Comparison of ENCODE assay signal across 25 cellular contexts in genomic region chr21:34834307-34834706, GRCh38.
DNase-seq lines count a peak whose midpoint lies in the region; ATAC-seq and TF ChIP-seq lines count a peak whose summit lies in the region.
"Had no signal": no experiment of that assay in that cellular context is flagged by ENCODE, and none has a peak within 500 bp of the region (broad histone marks: within the 10 kb centered on the region; RNA-seq: fewer than 3 reads in every experiment).

No MANE protein-coding gene starts in this region.

- no peak overlapping the region for H4K8ac ChIP-seq in mesenchymal stem cell (ENCODE audit: low read length)

- H3K4me1 Mint-ChIP-seq in GM23338 (peaks cover 38% of the 10 kb centered on the region), WTC11 (peaks cover 44% of the 10 kb centered on the region)

- no peak overlapping the region for H4K91ac ChIP-seq in mesenchymal stem cell (ENCODE audit: low read length)

- no peak overlapping the region for H3K27ac Mint-ChIP-seq in GM23338
- H3K27ac Mint-ChIP-seq in WTC11: no peak overlapping the region
- H3K27ac Mint-ChIP-seq: activated T-helper 2 cell treated with anti-CD3 and anti-CD28 coated beads, Interferon-gamma antibody, Interleukin-2, Interleukin-4, amounts not matched to agents 10 μg/mL and 5 μg/mL and 100 μg/mL, durations not matched to agents 14 hours and 24 hours and 36 hours; endodermal cell had no signal

- H3K9me3 ChIP-seq in mesenchymal stem cell (ENCODE audit: control insufficient read depth, low read length) (no peaks in the 10 kb centered on the region), thyroid gland (no peaks in the 10 kb centered on the region), OCI-LY7 (ENCODE audit: low read length) (no peaks in the 10 kb centered on the region)
- H3K9me3 ChIP-seq: BLaER1, esophagus squamous epithelium, spleen had no signal

- H3K4me3 Mint-ChIP-seq in GM23338: no peak overlapping the region
- no peak overlapping the region for H3K4me3 Mint-ChIP-seq in WTC11
- H3K4me3 Mint-ChIP-seq: activated CD4-positive, alpha-beta memory T cell treated with anti-CD3 and anti-CD28 coated beads, Interleukin-2, amount 10 ng/mL, durations not matched to agents 7 days and 5 days; activated naive CD4-positive, alpha-beta T cell treated with anti-CD3 and anti-CD28 coated beads, Interleukin-2, amount 50 U/mL, for 24 hours; endodermal cell had no signal

- H3K23ac ChIP-seq in mesenchymal stem cell (ENCODE audit: low read length in 2 of 2): no peak overlapping the region

- TF ChIP-seq POLR2A in thyroid gland (IDR thresholded peaks at IDR 0.05): no peak

- no peak overlapping the region for H3K27ac ChIP-seq in GM23338 (ENCODE audit: low read depth)
- no peak overlapping the region for H3K27ac ChIP-seq in mesenchymal stem cell (ENCODE audit: low read length, poor library complexity, severe bottlenecking)
- H3K27ac ChIP-seq in thyroid gland: peak overlapping the region in 1 of 3 donors; percentile 90
- H3K27ac ChIP-seq in OCI-LY7 (ENCODE audit: low read depth, low read length, poor library complexity, severe bottlenecking): no peak overlapping the region
- H3K27ac ChIP-seq: SK-N-MC had no signal

- H3K4me2 ChIP-seq in GM23338: no peak overlapping the region
- no peak overlapping the region for H3K4me2 ChIP-seq in mesenchymal stem cell (ENCODE audit: low read length, poor library complexity, severe bottlenecking)
- no peak overlapping the region for H3K4me2 ChIP-seq in OCI-LY7 (ENCODE audit: low read length)

- H2AFZ ChIP-seq in GM23338: no peak overlapping the region
- no peak overlapping the region for H2AFZ ChIP-seq in mesenchymal stem cell (ENCODE audit: low read depth, low read length)
- H2AFZ ChIP-seq in OCI-LY7 (ENCODE audit: low read length): no peak overlapping the region

- ATAC-seq in GM23338 (peak; percentile 37), WTC11 (peak; percentile 39; the same call in 1 of the 2 replicates), HG02973 (IDR thresholded peaks at IDR 0.05; ENCODE audit: unreplicated experiment) (no peak)
- ATAC-seq: naive thymus-derived CD4-positive, alpha-beta T cell had no signal

- H3K36me3 ChIP-seq in GM23338 (ENCODE audit: insufficient read depth) (no peaks in the 10 kb centered on the region), mesenchymal stem cell (ENCODE audit: control insufficient read depth in 1 of 2, insufficient read depth in 2 of 2, low read depth in 1 of 2, low read length in 2 of 2) (peaks cover 16 to 88% of the 10 kb centered on the region in 2 experiments), thyroid gland (no peaks in the 10 kb centered on the region), OCI-LY7 (ENCODE audit: insufficient read depth, low read length) (peaks cover 56% of the 10 kb centered on the region)

- TF ChIP-seq CTCF in GM23338 (conservative IDR thresholded peaks at IDR 0.05; ENCODE audit: low read depth in 2 of 2) (no peak), WTC11 (IDR thresholded peaks at IDR 0.05) (no peak), thyroid gland (IDR thresholded peaks at IDR 0.05) (no peak), OCI-LY7 (conservative IDR thresholded peaks at IDR 0.05; ENCODE audit: low read length) (no peak)

- no peak overlapping the region for H2BK5ac ChIP-seq in mesenchymal stem cell (ENCODE audit: low read depth, low read length, poor library complexity, severe bottlenecking)

- H2BK120ac ChIP-seq in mesenchymal stem cell (ENCODE audit: low read depth, low read length): no peak overlapping the region

- intact Hi-C loops in thyroid gland (cut with DNase I) (no loop called here), OCI-LY7 (cut with micrococcal nuclease; ENCODE audit: unreplicated experiment) (no loop called here)

- H3K79me1 ChIP-seq in mesenchymal stem cell (replicated peaks; ENCODE audit: low read length, poor library complexity, severe bottlenecking): peaks cover 19% of the 10 kb centered on the region

- POLR2A ChIA-PET in WTC11 (lab: Charles Lee) (no interaction called here), OCI-LY7 (lab: Charles Lee) (interaction anchor here (0.7 kb wide), 1 partner anchor 160 kb away, joined by 3 read pairs; no protein-coding TSS in a partner anchor)

- H3K4me1 ChIP-seq in GM23338 (ENCODE audit: insufficient read depth) (peaks cover 20% of the 10 kb centered on the region), mesenchymal stem cell (ENCODE audit: control insufficient read depth, insufficient read depth, low read depth, low read length) (peaks cover 26% of the 10 kb centered on the region), thyroid gland (peaks cover 29 to 49% of the 10 kb centered on the region in 2 donors), OCI-LY7 (ENCODE audit: insufficient read depth, low read length, poor library complexity, severe bottlenecking) (no peaks in the 10 kb centered on the region)

- H3K9me2 ChIP-seq in GM23338 (ENCODE audit: insufficient read depth): no peaks in the 10 kb centered on the region
- no peaks in the 10 kb centered on the region for H3K9me2 ChIP-seq in OCI-LY7 (ENCODE audit: insufficient read depth, low read length)

- H2BK12ac ChIP-seq in mesenchymal stem cell (ENCODE audit: low read length in 2 of 2): peak overlapping the region in 1 of 2 experiments; percentile 65

- H3K9me3 Mint-ChIP-seq in GM23338 (no peaks in the 10 kb centered on the region), WTC11 (no peaks in the 10 kb centered on the region)
- H3K9me3 Mint-ChIP-seq: activated CD4-positive, alpha-beta memory T cell treated with anti-CD3 and anti-CD28 coated beads, Interleukin-2, amount 10 ng/mL, durations not matched to agents 7 days and 5 days; activated naive CD4-positive, alpha-beta T cell treated with anti-CD3 and anti-CD28 coated beads, Interleukin-2, amount 50 U/mL, for 24 hours; activated T-helper 2 cell treated with anti-CD3 and anti-CD28 coated beads, Interferon-gamma antibody, Interleukin-2, Interleukin-4, amounts not matched to agents 10 μg/mL and 5 μg/mL and 100 μg/mL, durations not matched to agents 14 hours and 24 hours and 36 hours; endodermal cell had no signal

- H3K79me2 ChIP-seq in GM23338 (replicated peaks; ENCODE audit: insufficient read depth) (no peaks in the 10 kb centered on the region), OCI-LY7 (ENCODE audit: insufficient read depth, low read depth, low read length) (no peaks in the 10 kb centered on the region)

- H3K9ac ChIP-seq in mesenchymal stem cell (ENCODE audit: low read length): peak overlapping the region; percentile 83
- H3K9ac ChIP-seq: BLaER1 had no signal

- 90% methylated on average over 7 of the region's 9 CpGs for WGBS in mesenchymal stem cell
- 65 to 66% methylated on average over 8 to 9 of the region's 9 CpGs for WGBS in thyroid gland, 2 donors

- peak overlapping the region in 1 of 2 experiments; percentile 37 for H3K18ac ChIP-seq in mesenchymal stem cell (ENCODE audit: low read depth in 1 of 2, low read length in 2 of 2)

- H4K20me1 ChIP-seq in GM23338 (replicated peaks; ENCODE audit: insufficient read depth): no peaks in the 10 kb centered on the region
- no peaks in the 10 kb centered on the region for H4K20me1 ChIP-seq in OCI-LY7 (ENCODE audit: insufficient read depth, low read length)

- no peak for DNase-seq in GM23338 (ENCODE audit: low spot score)
- DNase-seq in WTC11 (ENCODE audit: low spot score): no peak
- DNase-seq in mesenchymal stem cell: no peak
- peak; percentile 60 to 78 for DNase-seq in thyroid gland
- no peak for DNase-seq in HCEC 1CT
- DNase-seq in OCI-LY7 (ENCODE audit: low spot score): no peak
- DNase-seq: activated CD4-positive, alpha-beta memory T cell treated with anti-CD3 and anti-CD28 coated beads, Interleukin-2, amount 10 ng/mL, durations not matched to agents 7 days and 5 days; activated CD4-positive, CD25-positive, alpha-beta regulatory T cell treated with anti-CD3 and anti-CD28 coated beads, Interleukin-2, amount 50 U/mL, for 72 hours; anterior cingulate cortex; endodermal cell; esophagus squamous epithelium; H7; left cardiac atrium; mesendoderm; naive thymus-derived CD4-positive, alpha-beta T cell; NCI-H2029 treated with DMSO at 0.1 percent for 48 hours; NCI-H748 treated with DMSO at 0.1 percent for 48 hours; occipital lobe; spleen had no signal

- H3F3A ChIP-seq in GM23338 (replicated peaks; ENCODE audit: low read depth): no peaks in the 10 kb centered on the region

- CTCF ChIA-PET in WTC11 (lab: Charles Lee): interaction anchor here (0.6 kb wide), 1 partner anchor 134 kb away, joined by 4 read pairs; no protein-coding TSS in a partner anchor
- CTCF ChIA-PET in OCI-LY7 (lab: Charles Lee; ENCODE audit: unreplicated experiment): interaction anchor here (0.6 kb wide), 1 partner anchor 52 kb away, joined by 3 read pairs; no protein-coding TSS in a partner anchor

- H3K27me3 Mint-ChIP-seq in GM23338 (ENCODE audit: insufficient read depth, low read depth, poor library complexity) (peaks cover 3% of the 10 kb centered on the region), WTC11 (ENCODE audit: low read depth) (no peaks in the 10 kb centered on the region; the same call in 1 of the 2 replicates)
- H3K27me3 Mint-ChIP-seq: activated CD4-positive, alpha-beta memory T cell treated with anti-CD3 and anti-CD28 coated beads, Interleukin-2, amount 10 ng/mL, durations not matched to agents 7 days and 5 days; activated naive CD4-positive, alpha-beta T cell treated with anti-CD3 and anti-CD28 coated beads, Interleukin-2, amount 50 U/mL, for 24 hours; naive thymus-derived CD4-positive, alpha-beta T cell had no signal

- H3K27me3 ChIP-seq in GM23338 (ENCODE audit: insufficient read depth): no peaks in the 10 kb centered on the region
- H3K27me3 ChIP-seq in mesenchymal stem cell (ENCODE audit: control insufficient read depth in 1 of 2, insufficient read depth in 1 of 2, low read length in 2 of 2): no peaks in the 10 kb centered on the region
- no peaks in the 10 kb centered on the region for H3K27me3 ChIP-seq in thyroid gland
- H3K27me3 ChIP-seq: BLaER1, esophagus squamous epithelium, spleen had no signal

- BruUV-seq in OCI-LY7 (replicated peaks; lab: Mats Ljungman, UMichigan): no TSS peak

- H3K36me3 Mint-ChIP-seq in GM23338 (ENCODE audit: low read depth): no peaks in the 10 kb centered on the region
- no peaks in the 10 kb centered on the region for H3K36me3 Mint-ChIP-seq in WTC11

- no peak overlapping the region for H3K4me3 ChIP-seq in GM23338
- no peak overlapping the region for H3K4me3 ChIP-seq in mesenchymal stem cell (ENCODE audit: insufficient read depth in 1 of 2, low read depth in 1 of 2, low read length in 2 of 2)
- no peak overlapping the region for H3K4me3 ChIP-seq in thyroid gland (replicated peaks in 1 of 3)
- no peak overlapping the region for H3K4me3 ChIP-seq in OCI-LY7 (ENCODE audit: low read depth, low read length, poor library complexity, severe bottlenecking)
- H3K4me3 ChIP-seq: BLaER1, coronary artery, esophagus squamous epithelium, SK-N-MC, spleen had no signal

- no peak overlapping the region for H2AK5ac ChIP-seq in mesenchymal stem cell (ENCODE audit: low read length, severe bottlenecking)

- H2BK15ac ChIP-seq in mesenchymal stem cell (ENCODE audit: low read depth, poor library complexity, severe bottlenecking): no peak overlapping the region

- no peak overlapping the region for H3K4ac ChIP-seq in mesenchymal stem cell (ENCODE audit: low read depth in 1 of 2, low read length in 2 of 2)

- H3K14ac ChIP-seq in mesenchymal stem cell (ENCODE audit: low read length in 2 of 2): peak overlapping the region in 1 of 2 experiments; percentile 42

TF ChIP-seq in GM23338, 12 proteins besides CTCF, POLR2A, EP300 and RAD21 (continues in another document):
- no peak for TF ChIP-seq ZNF331 (CRISPR knock-in tag; IDR thresholded peaks at IDR 0.05; ENCODE audit: low read depth)

Comparison
In these comparisons a context has a peak if more than half of its experiments do, and no peak if none do; other contexts are left out.
1. DNase-seq: peak in thyroid gland (2 of 2); none in GM23338 (single experiment), WTC11 (single experiment), mesenchymal stem cell (single experiment), HCEC 1CT (single experiment) and OCI-LY7 (single experiment).